ENCODE assay signal across 1 cellular context in the genomic region with DNA sequence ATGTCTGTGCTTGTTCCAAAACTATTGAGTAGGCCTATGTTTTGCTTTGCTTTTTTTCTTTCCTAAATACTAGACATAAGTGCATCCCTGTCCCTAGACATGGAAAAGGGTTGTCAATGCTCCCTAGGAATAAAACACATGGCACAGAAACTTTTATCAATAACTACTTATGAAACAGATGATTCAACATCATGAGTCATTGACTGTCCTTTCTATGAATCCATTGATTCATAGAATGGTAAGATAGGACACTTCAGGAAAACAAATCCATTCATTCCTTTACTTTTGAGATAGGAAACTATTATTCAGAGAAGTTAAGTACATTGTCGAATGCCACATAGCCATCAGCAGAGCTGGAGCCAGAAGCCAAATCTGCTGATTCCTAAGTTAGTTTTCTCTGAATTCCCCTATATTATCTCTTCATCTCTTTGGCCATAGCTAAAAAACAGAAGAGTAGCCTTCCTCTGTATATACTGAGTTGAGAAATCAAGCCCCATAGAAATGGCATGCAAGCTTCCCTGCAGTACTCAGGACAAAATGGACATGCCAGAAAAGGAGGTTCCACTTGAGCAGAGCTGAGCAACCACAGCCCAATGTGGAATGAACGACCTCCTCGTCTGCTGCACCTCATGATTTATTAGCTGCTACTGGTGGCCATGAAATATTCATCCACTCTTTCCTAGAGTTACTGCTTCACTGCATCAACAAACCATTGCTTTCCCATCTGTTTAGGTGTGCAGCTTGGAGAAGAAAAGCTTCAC.
TF ChIP-seq lines count a peak whose summit lies in the region.

No MANE protein-coding gene starts in this region.

TF ChIP-seq in endothelial cell of umbilical vein, 7 proteins besides CTCF, POLR2A, EP300 and RAD21:
- no peak for TF ChIP-seq MYC (IDR thresholded peaks at IDR 0.05; ENCODE audit: low read depth, low read length)
- peak; percentile 39 for TF ChIP-seq FOS (IDR thresholded peaks at IDR 0.05; ENCODE audit: borderline replicate concordance, insufficient read depth, low read length)
